Comparison of ENCODE assay signal across 38 cellular contexts in the genomic region with DNA sequence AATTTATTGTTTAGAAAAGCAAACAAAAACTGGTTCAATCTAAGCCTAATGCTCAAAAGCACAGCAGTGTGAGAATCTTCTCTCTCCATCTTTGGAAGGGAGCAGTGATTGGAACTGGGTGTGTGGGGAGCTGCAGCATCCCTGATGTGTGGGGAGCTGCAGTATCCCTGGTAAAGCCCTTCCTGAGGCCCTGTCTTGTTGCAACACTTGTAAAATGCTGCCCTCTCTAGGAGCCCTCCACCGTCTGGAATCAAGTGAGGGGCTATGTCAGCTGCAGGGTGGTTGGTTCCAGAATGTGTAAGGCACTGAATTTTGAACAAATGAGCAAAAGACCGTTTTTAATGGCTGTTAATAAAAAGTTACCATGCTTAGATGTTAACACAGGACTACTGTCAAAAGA.
"Had no signal": no experiment of that assay in that cellular context is flagged by ENCODE, and none has a peak within 500 bp of the region (broad histone marks: within the 10 kb centered on the region; RNA-seq: fewer than 3 reads in every experiment).

No MANE protein-coding gene starts in this region.

- H3K4me2 ChIP-seq: PC-9 had no signal

- H2AFZ ChIP-seq: PC-9 had no signal

- H3K4me3 ChIP-seq: ascending aorta, cardiac muscle cell, MG63, PC-9 had no signal

- H3K4me1 ChIP-seq: ascending aorta had no signal

- H3K27me3 ChIP-seq: ascending aorta, cardiac muscle cell, MG63 had no signal

- ATAC-seq: activated CD8-positive, alpha-beta T cell treated with anti-CD3 and anti-CD28 coated beads for 36 hours; activated T-cell treated with anti-CD3 and anti-CD28 coated beads, Interleukin-2, amount 50 U/mL, for 72 hours had no signal

- H3K27ac ChIP-seq: ascending aorta, cardiac muscle cell, PC-9, RWPE1, VCaP had no signal

- DNase-seq: activated CD4-positive, alpha-beta T cell treated with anti-CD3 and anti-CD28 coated beads for 1 hour; activated CD4-positive, alpha-beta T cell treated with anti-CD3 and anti-CD28 coated beads for 48 hours; activated CD4-positive, alpha-beta T cell treated with anti-CD3 and anti-CD28 coated beads, Interleukin-2, amount 50 U/mL, for 4 hours; activated CD4-positive, CD25-positive, alpha-beta regulatory T cell; activated CD8-positive, alpha-beta T cell treated with anti-CD3 and anti-CD28 coated beads for 36 hours; activated gamma-delta T cell; activated naive CD4-positive, alpha-beta T cell treated with Interleukin-2 at 50 U/mL for 16 hours; activated naive CD8-positive, alpha-beta T cell treated with anti-CD3 and anti-CD28 coated beads, Interleukin-2, amount 10 ng/mL, durations not matched to agents 7 days and 5 days; activated T-cell treated with anti-CD3 and anti-CD28 coated beads, Interleukin-2, amount 50 U/mL, for 1 hour; activated T-cell treated with anti-CD3 and anti-CD28 coated beads, Interleukin-2, amount 50 U/mL, for 72 hours; amygdala; Kasumi-1; KG1; MG63; NCI-H1048; NCI-H1105 treated with DMSO at 0.1 percent for 48 hours; NCI-H1436; NCI-H1694; NCI-H1930; NCI-H2081 treated with DMSO at 0.1 percent for 48 hours; NCI-H2171; NCI-H510A; NCI-H526; NCI-H748 treated with DMSO at 0.1 percent for 48 hours; NK-92 treated with Interleukin-12 subunit alpha and Interleukin-12 subunit beta, amount 100 ng/mL, for 24 hours; PC-9; Right ventricle myocardium superior; SW 1271; T-helper 1 cell; T-helper 2 cell; T-helper 9 cell had no signal

- FAIRE-seq: RCC 7860 had no signal

- H3K36me3 ChIP-seq: ascending aorta, cardiac muscle cell, MG63 had no signal

- H3K4me1 Mint-ChIP-seq: activated naive CD4-positive, alpha-beta T cell treated with anti-CD3 and anti-CD28 coated beads, Interleukin-2, amount 50 U/mL, for 24 hours; activated naive CD8-positive, alpha-beta T cell treated with anti-CD3 and anti-CD28 coated beads, Interleukin-2, amount 10 ng/mL, durations not matched to agents 7 days and 5 days had no signal

- H3K27me3 Mint-ChIP-seq: activated CD8-positive, alpha-beta T cell treated with anti-CD3 and anti-CD28 coated beads for 36 hours; activated naive CD4-positive, alpha-beta T cell treated with anti-CD3 and anti-CD28 coated beads, Interleukin-2, amount 50 U/mL, for 24 hours had no signal

- H3K36me3 Mint-ChIP-seq: activated naive CD4-positive, alpha-beta T cell treated with anti-CD3 and anti-CD28 coated beads, Interleukin-2, amount 50 U/mL, for 24 hours; activated naive CD8-positive, alpha-beta T cell treated with anti-CD3 and anti-CD28 coated beads, Interleukin-2, amount 10 ng/mL, durations not matched to agents 7 days and 5 days had no signal

- H3K4me3 Mint-ChIP-seq: activated CD8-positive, alpha-beta T cell treated with anti-CD3 and anti-CD28 coated beads for 36 hours; activated naive CD4-positive, alpha-beta T cell treated with anti-CD3 and anti-CD28 coated beads, Interleukin-2, amount 50 U/mL, for 24 hours; activated naive CD8-positive, alpha-beta T cell treated with anti-CD3 and anti-CD28 coated beads, Interleukin-2, amount 10 ng/mL, durations not matched to agents 7 days and 5 days; activated T-cell treated with anti-CD3 and anti-CD28 coated beads, Interleukin-2, amount 50 U/mL, for 72 hours had no signal

- H3K9me3 ChIP-seq: ascending aorta, MG63 had no signal

- H3K27ac Mint-ChIP-seq: activated CD8-positive, alpha-beta T cell treated with anti-CD3 and anti-CD28 coated beads for 36 hours; activated naive CD4-positive, alpha-beta T cell treated with anti-CD3 and anti-CD28 coated beads, Interleukin-2, amount 50 U/mL, for 24 hours; activated naive CD8-positive, alpha-beta T cell treated with anti-CD3 and anti-CD28 coated beads, Interleukin-2, amount 10 ng/mL, durations not matched to agents 7 days and 5 days; activated T-cell treated with anti-CD3 and anti-CD28 coated beads, Interleukin-2, amount 50 U/mL, for 72 hours; activated T-helper 2 cell treated with anti-CD3 and anti-CD28 coated beads, Interferon-gamma antibody, Interleukin-2, Interleukin-4, amounts not matched to agents 10 μg/mL and 5 μg/mL and 100 μg/mL, durations not matched to agents 14 hours and 24 hours and 36 hours had no signal

- H3K9me3 Mint-ChIP-seq: activated CD8-positive, alpha-beta T cell treated with anti-CD3 and anti-CD28 coated beads for 36 hours; activated naive CD4-positive, alpha-beta T cell treated with anti-CD3 and anti-CD28 coated beads, Interleukin-2, amount 50 U/mL, for 24 hours; activated naive CD8-positive, alpha-beta T cell treated with anti-CD3 and anti-CD28 coated beads, Interleukin-2, amount 10 ng/mL, durations not matched to agents 7 days and 5 days; activated T-cell treated with anti-CD3 and anti-CD28 coated beads, Interleukin-2, amount 50 U/mL, for 72 hours; activated T-helper 2 cell treated with anti-CD3 and anti-CD28 coated beads, Interferon-gamma antibody, Interleukin-2, Interleukin-4, amounts not matched to agents 10 μg/mL and 5 μg/mL and 100 μg/mL, durations not matched to agents 14 hours and 24 hours and 36 hours had no signal
